ENCODE assay signal across 18 cellular contexts in the genomic region with DNA sequence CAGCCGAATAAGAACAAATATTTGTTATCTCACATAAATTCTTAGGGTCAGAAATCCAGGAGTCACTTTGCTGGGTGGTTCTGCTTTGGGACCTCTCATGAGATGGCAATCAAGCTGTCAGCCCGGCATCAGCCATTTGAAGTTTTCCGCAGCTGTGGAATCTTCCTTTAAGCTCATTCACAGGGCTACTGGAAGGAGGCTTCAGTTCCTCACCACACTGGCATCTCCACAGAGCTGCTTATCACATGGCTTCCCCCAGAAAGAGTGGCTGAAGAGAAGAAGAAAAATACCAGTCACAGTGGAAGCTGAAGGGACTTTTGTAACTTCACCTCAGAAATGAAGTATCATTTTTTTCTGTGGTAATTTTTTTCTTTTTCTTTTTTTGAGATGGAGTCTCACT.
DNase-seq lines count a peak whose midpoint lies in the region; ATAC-seq and TF ChIP-seq lines count a peak whose summit lies in the region.
"Had no signal": no experiment of that assay in that cellular context is flagged by ENCODE, and none has a peak within 500 bp of the region (broad histone marks: within the 10 kb centered on the region; RNA-seq: fewer than 3 reads in every experiment).

No MANE protein-coding gene starts in this region.

- intact Hi-C loops in dorsolateral prefrontal cortex (cut with DNase I): no loop called here
- intact Hi-C loops in CD8-positive, alpha-beta T cell (cut with DNase I, micrococcal nuclease): no loop called here

- POLR2A ChIA-PET in CD8-positive, alpha-beta T cell (lab: Charles Lee): no interaction called here

- H3K9me3 ChIP-seq in CD8-positive, alpha-beta T cell (ENCODE audit: low read length): no peaks in the 10 kb centered on the region
- H3K9me3 ChIP-seq: uterus had no signal

- H3K9me3 Mint-ChIP-seq in CD8-positive, alpha-beta T cell: peaks cover 2% of the 10 kb centered on the region

- no peak overlapping the region for H3K27ac Mint-ChIP-seq in CD8-positive, alpha-beta T cell
- H3K27ac Mint-ChIP-seq: stimulated activated naive CD8-positive, alpha-beta T cell treated with anti-CD3 and anti-CD28 coated beads, Interleukin-15, Interleukin-2, amounts not matched to agents 100 ng/mL and 50 ng/mL, for 24 hours had no signal

- H3K4me3 Mint-ChIP-seq in CD8-positive, alpha-beta T cell: no peak overlapping the region
- H3K4me3 Mint-ChIP-seq: stimulated activated naive CD8-positive, alpha-beta T cell treated with anti-CD3 and anti-CD28 coated beads, Interleukin-15, Interleukin-2, amounts not matched to agents 100 ng/mL and 50 ng/mL, for 24 hours had no signal

- no peaks in the 10 kb centered on the region for H3K27me3 Mint-ChIP-seq in CD8-positive, alpha-beta T cell (ENCODE audit: low read depth)
- H3K27me3 Mint-ChIP-seq: stimulated activated naive CD8-positive, alpha-beta T cell treated with anti-CD3 and anti-CD28 coated beads, Interleukin-15, Interleukin-2, amounts not matched to agents 100 ng/mL and 50 ng/mL, for 24 hours had no signal

- no peak for TF ChIP-seq CTCF in dorsolateral prefrontal cortex (IDR thresholded peaks at IDR 0.05 in 54 of 56, conservative IDR thresholded peaks at IDR 0.05 in 2 of 56; ENCODE audit: low read depth in 1 of 56, partially characterized antibody in 56 of 56)
- TF ChIP-seq CTCF in CD8-positive, alpha-beta T cell (IDR thresholded peaks at IDR 0.05): no peak

- no peaks in the 10 kb centered on the region for H3K36me3 ChIP-seq in CD8-positive, alpha-beta T cell (ENCODE audit: insufficient read depth, low read length)
- H3K36me3 ChIP-seq: uterus had no signal

- no peaks in the 10 kb centered on the region for H3K36me3 Mint-ChIP-seq in CD8-positive, alpha-beta T cell

- H3K4me1 Mint-ChIP-seq in CD8-positive, alpha-beta T cell (ENCODE audit: low read depth): no peaks in the 10 kb centered on the region

- no peaks in the 10 kb centered on the region for H3K4me1 ChIP-seq in CD8-positive, alpha-beta T cell (ENCODE audit: insufficient read depth, low read length)
- H3K4me1 ChIP-seq: foreskin keratinocyte, uterus had no signal

- peak in 2 of 10 donors; percentile 31 to 36 for DNase-seq in dorsolateral prefrontal cortex
- no peak for DNase-seq in retina
- DNase-seq in CD8-positive, alpha-beta T cell: no peak
- DNase-seq in activated CD4-positive, alpha-beta T cell treated with anti-CD3 and anti-CD28 coated beads for 4 hours: no peak
- DNase-seq: activated CD8-positive, alpha-beta memory T cell treated with anti-CD3 and anti-CD28 coated beads for 24 hours; activated effector memory CD4-positive, alpha-beta T cell treated with anti-CD3 and anti-CD28 coated beads, Interleukin-2, amount 50 U/mL, for 16 hours; DMS153; foreskin keratinocyte; KBM-7; left ventricle myocardium superior; NCI-H1092 treated with DMSO at 0.1 percent for 48 hours; uterus had no signal

- no peak overlapping the region for H3K4me3 ChIP-seq in dorsolateral prefrontal cortex
- H3K4me3 ChIP-seq in CD8-positive, alpha-beta T cell (ENCODE audit: low read depth, low read length): no peak overlapping the region
- H3K4me3 ChIP-seq: SK-N-MC, uterus had no signal

- CTCF ChIA-PET in CD8-positive, alpha-beta T cell (lab: Charles Lee): no interaction called here

- ATAC-seq in GM18861 (IDR thresholded peaks at IDR 0.05; ENCODE audit: unreplicated experiment) (peak; percentile 26), GM21529 (IDR thresholded peaks at IDR 0.05; ENCODE audit: unreplicated experiment) (peak; percentile 36), HG03045 (IDR thresholded peaks at IDR 0.05; ENCODE audit: unreplicated experiment) (peak; percentile 45), GM18520 (IDR thresholded peaks at IDR 0.05; ENCODE audit: unreplicated experiment) (no peak)
- no peak for ATAC-seq in CD8-positive, alpha-beta T cell
- ATAC-seq: foreskin keratinocyte, left ventricle myocardium superior had no signal

- peaks cover 0 to 5% (median 0%) of the 10 kb centered on the region in 45 donors for H3K27me3 ChIP-seq in dorsolateral prefrontal cortex
- no peaks in the 10 kb centered on the region for H3K27me3 ChIP-seq in CD8-positive, alpha-beta T cell (ENCODE audit: insufficient read depth, low read length)
- H3K27me3 ChIP-seq: foreskin keratinocyte, uterus had no signal

- peak overlapping the region in 32 of 59 donors; percentile 1 to 76 (median 37) for H3K27ac ChIP-seq in dorsolateral prefrontal cortex
- H3K27ac ChIP-seq in CD8-positive, alpha-beta T cell (ENCODE audit: low read depth, low read length): no peak overlapping the region
- H3K27ac ChIP-seq: foreskin keratinocyte, SK-N-MC, uterus had no signal

Comparison
In these comparisons a context has a peak if more than half of its experiments do, and no peak if none do; other contexts are left out.
1. ATAC-seq: peak in GM18861 (single experiment), GM21529 (single experiment) and HG03045 (single experiment); none in CD8-positive, alpha-beta T cell (single experiment) and GM18520 (single experiment).